10 cellular contexts compared by ENCODE assay signal in genomic region chr3:149369991-149370866, GRCh38. TPM values are rescaled to one million over a fixed set of nuclear protein-coding genes. Genes with fewer than 3 reads are reported as not detected.
DNase-seq lines count a peak whose midpoint lies in the region; ATAC-seq, FAIRE-seq and TF ChIP-seq lines count a peak whose summit lies in the region.
"Had no signal": no experiment of that assay in that cellular context is flagged by ENCODE, and none has a peak within 500 bp of the region (broad histone marks: within the 10 kb centered on the region; RNA-seq: fewer than 3 reads in every experiment).

No MANE protein-coding gene starts in this region.

- FAIRE-seq in TTC549 (lab: Jason Lieb, UNC) = peak; percentile 95

- H3K36me3 ChIP-seq in iPS-20b (ENCODE audit: insufficient read depth, low read depth, low read length) = no peaks in the 10 kb centered on the region
- no peaks in the 10 kb centered on the region for H3K36me3 ChIP-seq in gastrocnemius medialis
- H3K36me3 ChIP-seq: cardiac muscle cell had no signal

- H3K27ac ChIP-seq in iPS-20b (ENCODE audit: low read length) = peak overlapping the region; percentile 66
- H3K27ac ChIP-seq in gastrocnemius medialis = peak overlapping the region; percentile 6 to 70 (median 67)
- H3K27ac ChIP-seq: cardiac muscle cell had no signal

- TF ChIP-seq CTCF in HFFc6 (IDR thresholded peaks at IDR 0.05) (no peak), gastrocnemius medialis (IDR thresholded peaks at IDR 0.05 in 4 of 5, conservative IDR thresholded peaks at IDR 0.05 in 1 of 5) (no peak)

- no peaks in the 10 kb centered on the region; the same call in 1 of the 2 replicates for H3K27me3 Mint-ChIP-seq in HFFc6 (ENCODE audit: insufficient read depth)

- peak overlapping the region; percentile 66; the same call in 1 of the 2 replicates for H3K9ac ChIP-seq in iPS-20b (ENCODE audit: low read depth, low read length)

- H3K9me3 ChIP-seq in iPS-20b (ENCODE audit: insufficient read depth, low read depth, low read length) = no peaks in the 10 kb centered on the region
- no peaks in the 10 kb centered on the region for H3K9me3 ChIP-seq in gastrocnemius medialis

- peaks cover 81% of the 10 kb centered on the region for H3K4me1 Mint-ChIP-seq in HFFc6 (ENCODE audit: low read depth)

- peak overlapping the region; percentile 70; the same call in 1 of the 2 replicates for H3K4me3 Mint-ChIP-seq in HFFc6
- H3K4me3 Mint-ChIP-seq: neural crest cell had no signal

- no peaks in the 10 kb centered on the region for H3K27me3 ChIP-seq in iPS-20b (ENCODE audit: insufficient read depth, low read length)
- no peaks in the 10 kb centered on the region for H3K27me3 ChIP-seq in gastrocnemius medialis
- H3K27me3 ChIP-seq: cardiac muscle cell had no signal

- intact Hi-C loops in gastrocnemius medialis (cut with DNase I; ENCODE audit: low total_unique reads) = no loop called here

- H3K27ac Mint-ChIP-seq in HFFc6 = peak overlapping the region; percentile 85

- H3K9me3 Mint-ChIP-seq in HFFc6 = no peaks in the 10 kb centered on the region
- H3K9me3 Mint-ChIP-seq: neural crest cell had no signal

- ATAC-seq in gastrocnemius medialis = no peak
- ATAC-seq in HG03095 (IDR thresholded peaks at IDR 0.05; ENCODE audit: unreplicated experiment) = no peak
- no peak for ATAC-seq in GM21360 (IDR thresholded peaks at IDR 0.05; ENCODE audit: unreplicated experiment)

- no peak for DNase-seq in HFFc6
- DNase-seq in gastrocnemius medialis = no peak
- DNase-seq in GM03348 (ENCODE audit: low spot score) = no peak
- no peak for DNase-seq in COLO668 (lab: John Stamatoyannopoulos, UW; ENCODE audit: unreplicated experiment)

- no peak for TF ChIP-seq POLR2A in gastrocnemius medialis (IDR thresholded peaks at IDR 0.05)

- H3K4me3 ChIP-seq in iPS-20b (ENCODE audit: low read length) = peak overlapping the region; percentile 17; the same call in 1 of the 2 replicates
- no peak overlapping the region for H3K4me3 ChIP-seq in gastrocnemius medialis
- H3K4me3 ChIP-seq: cardiac muscle cell had no signal

- in situ Hi-C loops in gastrocnemius medialis (cut with MboI; ENCODE audit: low sequenced_read_pairs in 4 of 4) = no loop called here

- peaks cover 31% of the 10 kb centered on the region for H3K36me3 Mint-ChIP-seq in HFFc6 (ENCODE audit: low read depth)

- H3K4me1 ChIP-seq in iPS-20b (ENCODE audit: insufficient read depth, low read length) (peaks cover 36% of the 10 kb centered on the region), gastrocnemius medialis (peaks cover 0 to 30% of the 10 kb centered on the region in 2 donors)

RNA-seq across cellular contexts. Expression of gene TM4SF1, which starts 7.2 kb away (rescaled TPM):
- total RNA-seq in HFFc6 (2021; fragmentation: NEBNext Ultra II Directional; extraction: Animal tissue kit (Norgen Biotek cat#: 25700)) = 10 to 100 TPM in 4 of 6 experiments, 1 to 10 TPM in 2; 6.5 to 80.1 (median 74.8) TPM
- 10 to 100 TPM; 23.0 to 43.8 (median 38.6) TPM for total RNA-seq in gastrocnemius medialis
- total RNA-seq: neural crest cell had no signal

RNA-seq across cellular contexts. Expression of gene TM4SF18, which starts 36.8 kb away (rescaled TPM):
- total RNA-seq in HFFc6 (2021; fragmentation: NEBNext Ultra II Directional; extraction: Animal tissue kit (Norgen Biotek cat#: 25700)) = under 1 TPM in 4 of 6 experiments, not detected in 2; 0.05 to 0.19 (median 0.09) TPM
- total RNA-seq in gastrocnemius medialis = 10 to 100 TPM in 1 of 4 donors, 1 to 10 TPM in 3; 4.1 to 13.6 (median 5.9) TPM
- total RNA-seq: neural crest cell had no signal

Comparison
In these comparisons a context has a peak if more than half of its experiments do, and no peak if none do; other contexts are left out.
1. RNA of gene TM4SF18, which starts 36.8 kb away (total RNA-seq): 4.1 to 13.6 TPM in gastrocnemius medialis; 0.05 to 0.19 TPM in HFFc6; every median in the first group is over 4 times any median in the second.